In genomic region chr6:13455604-13456003, GRCh38 we compare ENCODE assay signal across 11 cellular contexts. TPM values are rescaled to one million over a fixed set of nuclear protein-coding genes. Genes with fewer than 3 reads are reported as not detected.
DNase-seq lines count a peak whose midpoint lies in the region; ATAC-seq, FAIRE-seq and TF ChIP-seq lines count a peak whose summit lies in the region.
"Had no signal": no experiment of that assay in that cellular context is flagged by ENCODE, and none has a peak within 500 bp of the region (broad histone marks: within the 10 kb centered on the region; RNA-seq: fewer than 3 reads in every experiment).

No MANE protein-coding gene starts in this region.

- H3K27me3 ChIP-seq in layer of hippocampus (ENCODE audit: control insufficient read depth, insufficient read depth, low read length) (no peaks in the 10 kb centered on the region), tibial artery (no peaks in the 10 kb centered on the region)

- no peak for TF ChIP-seq CTCF in tibial artery (IDR thresholded peaks at IDR 0.05)

- no peaks in the 10 kb centered on the region for H3K9me3 ChIP-seq in tibial artery
- H3K9me3 ChIP-seq: HAP-1 had no signal

- H3K27ac ChIP-seq in layer of hippocampus (ENCODE audit: low read depth, low read length) (peak overlapping the region; percentile 49), tibial artery (peak overlapping the region; percentile 11 to 21)

- peaks cover 22% of the 10 kb centered on the region for H3K36me3 Mint-ChIP-seq in activated naive CD8-positive, alpha-beta T cell treated with anti-CD3 and anti-CD28 coated beads for 36 hours

- no peak overlapping the region for H3K4me3 Mint-ChIP-seq in activated naive CD8-positive, alpha-beta T cell treated with anti-CD3 and anti-CD28 coated beads for 36 hours

- no peaks in the 10 kb centered on the region for H3K9me3 Mint-ChIP-seq in activated naive CD8-positive, alpha-beta T cell treated with anti-CD3 and anti-CD28 coated beads for 36 hours

- no peaks in the 10 kb centered on the region for H3K27me3 Mint-ChIP-seq in activated naive CD8-positive, alpha-beta T cell treated with anti-CD3 and anti-CD28 coated beads for 36 hours

- peak overlapping the region; percentile 90 for H3K27ac Mint-ChIP-seq in activated naive CD8-positive, alpha-beta T cell treated with anti-CD3 and anti-CD28 coated beads for 36 hours

- intact Hi-C loops in tibial artery (cut with DNase I; ENCODE audit: low total_unique reads) = no loop called here

- peaks cover 0 to 8% (median 0%) of the 10 kb centered on the region in 3 donors for H3K36me3 ChIP-seq in tibial artery
- H3K36me3 ChIP-seq: HAP-1 had no signal

- H3K4me3 ChIP-seq in tibial artery = no peak overlapping the region
- H3K4me3 ChIP-seq: HAP-1 had no signal

- ATAC-seq in GM18868 (IDR thresholded peaks at IDR 0.05; ENCODE audit: unreplicated experiment) (no peak), GM18505 (IDR thresholded peaks at IDR 0.05; ENCODE audit: unreplicated experiment) (no peak)

- TF ChIP-seq POLR2A in GM18505 (IDR thresholded peaks at IDR 0.05; ENCODE audit: borderline replicate concordance, extremely low read depth, insufficient read depth, insufficient read length) = no peak

- H3K4me1 Mint-ChIP-seq in activated naive CD8-positive, alpha-beta T cell treated with anti-CD3 and anti-CD28 coated beads for 36 hours = peaks cover 60% of the 10 kb centered on the region

- FAIRE-seq in HTR-8/SVneo (lab: Jason Lieb, UNC) = no peak

- H3K4me1 ChIP-seq in tibial artery = peaks cover 0 to 73% (median 32%) of the 10 kb centered on the region in 4 donors
- H3K4me1 ChIP-seq: HAP-1 had no signal

- DNase-seq in activated naive CD4-positive, alpha-beta T cell treated with Interleukin-2 at 50 U/mL for 16 hours = peak; percentile 10
- no peak for DNase-seq in activated naive CD4-positive, alpha-beta T cell (lab: John Stamatoyannopoulos, UW)
- DNase-seq in activated naive CD8-positive, alpha-beta T cell treated with anti-CD3 and anti-CD28 coated beads for 36 hours = no peak
- DNase-seq in tibial artery (no peak), HTR-8/SVneo (ENCODE audit: insufficient read length, low spot score) (no peak)
- DNase-seq: kidney glomerular epithelial cell, NCI-H446 had no signal

RNA-seq across cellular contexts. Expression of gene GFOD1, which starts 31.8 kb away (rescaled TPM):
- total RNA-seq in activated naive CD8-positive, alpha-beta T cell treated with anti-CD3 and anti-CD28 coated beads for 36 hours = 10 to 100 TPM; 12.8 to 13.0 TPM
